Comparison of ENCODE assay signal across 8 cellular contexts in genomic region chr12:123232472-123232806, GRCh38. TPM values are rescaled to one million over a fixed set of nuclear protein-coding genes. Genes with fewer than 3 reads are reported as not detected.
DNase-seq lines count a peak whose midpoint lies in the region; ATAC-seq and TF ChIP-seq lines count a peak whose summit lies in the region.

No MANE protein-coding gene starts in this region.

- H2AFZ ChIP-seq in neuronal stem cell (ENCODE audit: low read length) = peak overlapping the region; percentile 92

- intact Hi-C loops in Panc1 (cut with micrococcal nuclease; ENCODE audit: unreplicated experiment) = loop anchor here (10.0 kb wide), 1 partner anchor 248 kb away; the partner anchor contains the start of gene ARL6IP4

- H3K36me3 ChIP-seq in Panc1 (ENCODE audit: control insufficient read depth, insufficient read depth, low read length) = peaks cover 3% of the 10 kb centered on the region; the same call in 1 of the 2 replicates
- peaks cover 9 to 52% of the 10 kb centered on the region in 2 donors for H3K36me3 ChIP-seq in neuronal stem cell (replicated peaks in 1 of 2; ENCODE audit: control insufficient read depth in 2 of 2, insufficient read depth in 2 of 2, low read length in 2 of 2)

- TF ChIP-seq CTCF in Panc1 (IDR thresholded peaks at IDR 0.05) = no peak

- H3K79me1 ChIP-seq in neuronal stem cell (ENCODE audit: low read depth, low read length) = peaks cover 8% of the 10 kb centered on the region

- peak overlapping the region; percentile 98 for H3K18ac ChIP-seq in neuronal stem cell (ENCODE audit: low read length)

- CTCF ChIA-PET in Panc1 (lab: Charles Lee) = no interaction called here

- WGBS in neuronal stem cell (ENCODE audit: extremely low coverage in 2 of 2, insufficient read length in 2 of 2, insufficient replicate concordance in 1 of 2), 2 donors = no CpG with 5 or more reads among the region's 15 CpGs

- no peak overlapping the region for H2BK15ac ChIP-seq in neuronal stem cell (ENCODE audit: low read length)

- H3K4me1 ChIP-seq in Panc1 (ENCODE audit: control insufficient read depth, insufficient read depth, low read length) (peaks cover 30% of the 10 kb centered on the region), neuronal stem cell (ENCODE audit: control insufficient read depth in 2 of 2, insufficient read depth in 1 of 2, low read depth in 1 of 2, low read length in 2 of 2) (peaks cover 7 to 10% of the 10 kb centered on the region in 2 donors)

- no peak overlapping the region for H3K9ac ChIP-seq in neuronal stem cell (ENCODE audit: low read depth, low read length, poor library complexity)

- TSS peak; percentile 68 for BruUV-seq in Panc1 (replicated peaks; lab: Mats Ljungman, UMichigan)

- H4K8ac ChIP-seq in neuronal stem cell (ENCODE audit: low read depth, low read length) = no peak overlapping the region

- POLR2A ChIA-PET in Panc1 (lab: Charles Lee) = interaction anchor here (0.6 to 1.4 kb wide), 5 partner anchors 10 to 214 kb away, joined by 3 to 10 read pairs (median 5); no protein-coding TSS in a partner anchor

- peak overlapping the region; percentile 87 for H2BK5ac ChIP-seq in neuronal stem cell (ENCODE audit: low read length)

- H3K27me3 ChIP-seq in Panc1 (ENCODE audit: control insufficient read depth, insufficient read depth, low read length) (no peaks in the 10 kb centered on the region), neuronal stem cell (ENCODE audit: control insufficient read depth in 3 of 3, insufficient read depth in 3 of 3, low read depth in 1 of 3, low read length in 3 of 3) (no peaks in the 10 kb centered on the region)

- peak overlapping the region; percentile 72 for H3K4me2 ChIP-seq in neuronal stem cell (ENCODE audit: insufficient read depth, low read length, poor library complexity, severe bottlenecking)

- peak overlapping the region; percentile 67 to 78 for H3K4me3 ChIP-seq in Panc1 (ENCODE audit: low read depth in 2 of 2, low read length in 2 of 2)
- peak overlapping the region; percentile 91 to 96 for H3K4me3 ChIP-seq in neuronal stem cell (ENCODE audit: low read length in 2 of 2)

- H3K27ac ChIP-seq in Panc1 (ENCODE audit: low read length) = peak overlapping the region; percentile 94
- H3K27ac ChIP-seq in epithelial cell of prostate = peak overlapping the region; percentile 69
- peak overlapping the region; percentile 91 for H3K27ac ChIP-seq in neuronal stem cell (replicated peaks; ENCODE audit: low read length)

- H4K91ac ChIP-seq in neuronal stem cell (ENCODE audit: low read depth, low read length, poor library complexity) = no peak overlapping the region

- H2BK12ac ChIP-seq in neuronal stem cell (ENCODE audit: low read length) = no peak overlapping the region

- H3K4ac ChIP-seq in neuronal stem cell (ENCODE audit: low read length) = no peak overlapping the region

- in situ Hi-C loops in Panc1 (cut with HindIII; ENCODE audit: low pct_unique_long_range_greater_than_20kb, low sequenced_read_pairs) = no loop called here

- ATAC-seq in GM18502 (IDR thresholded peaks at IDR 0.05; ENCODE audit: poor library complexity, unreplicated experiment) (peak; percentile 2), Panc1 (peak; percentile 20), GM18870 (IDR thresholded peaks at IDR 0.05; ENCODE audit: unreplicated experiment) (no peak)

- DNase-seq in Panc1 (ENCODE audit: low read depth, low spot score) (no peak), epithelial cell of prostate (ENCODE audit: low read depth, low spot score) (no peak), neuronal stem cell (ENCODE audit: low spot score) (no peak), ureter (ENCODE audit: low spot score) (no peak), CD1c-positive myeloid dendritic cell (ENCODE audit: extremely low spot score) (no peak)
- DNase-seq in activated CD4-positive, alpha-beta T cell treated with anti-CD3 and anti-CD28 coated beads, Interleukin-2, amount 50 U/mL, for 48 hours = no peak

- H3K9me3 ChIP-seq in Panc1 (ENCODE audit: control insufficient read depth, insufficient read depth, low read depth, low read length) = no peaks in the 10 kb centered on the region
- no peaks in the 10 kb centered on the region for H3K9me3 ChIP-seq in neuronal stem cell (replicated peaks in 1 of 2; ENCODE audit: control insufficient read depth in 2 of 2, insufficient read depth in 1 of 2, low read depth in 1 of 2, low read length in 2 of 2)

- H3K23ac ChIP-seq in neuronal stem cell (ENCODE audit: low read depth, low read length, poor library complexity) = peak overlapping the region; percentile 100

- peak overlapping the region; percentile 21 for H3K14ac ChIP-seq in neuronal stem cell (ENCODE audit: low read length)

- no peak overlapping the region for H2BK120ac ChIP-seq in neuronal stem cell (ENCODE audit: low read depth, low read length)

- no peak overlapping the region for H2AK5ac ChIP-seq in neuronal stem cell (ENCODE audit: low read depth, low read length)

RNA-seq across cellular contexts. Expression of gene MPHOSPH9, which starts 0.5 kb away (rescaled TPM):
- total RNA-seq in Panc1 (2021; ENCODE audit: unreplicated experiment) = 72.3 TPM
- 20.7 TPM for polyA plus RNA-seq in Panc1 (2012; ENCODE audit: insufficient read length)
- polyA plus RNA-seq in neuronal stem cell (2013, experiment 1 of 2) = 39.9 TPM
- 43.8 TPM for polyA plus RNA-seq in neuronal stem cell (2013, experiment 2 of 2)
- 30.4 TPM for total RNA-seq in ureter

RNA-seq across cellular contexts. Expression of gene MTRFR, which starts 0.8 kb away (rescaled TPM):
- total RNA-seq in Panc1 (2021; ENCODE audit: unreplicated experiment) = 21.5 TPM
- 27.1 TPM for polyA plus RNA-seq in Panc1 (2012; ENCODE audit: insufficient read length)
- 23.8 TPM for polyA plus RNA-seq in neuronal stem cell (2013, experiment 1 of 2)
- polyA plus RNA-seq in neuronal stem cell (2013, experiment 2 of 2) = 23.3 TPM
- 14.6 TPM for total RNA-seq in ureter

RNA-seq across cellular contexts. Expression of gene CDK2AP1, which starts 39.2 kb away (rescaled TPM):
- total RNA-seq in Panc1 (2021; ENCODE audit: unreplicated experiment) (217 TPM), ureter (144 TPM)
- 339 TPM for polyA plus RNA-seq in Panc1 (2012; ENCODE audit: insufficient read length)
- 231 TPM for polyA plus RNA-seq in neuronal stem cell (2013, experiment 1 of 2)
- polyA plus RNA-seq in neuronal stem cell (2013, experiment 2 of 2) = 228 TPM
